In genomic region chr1:950268-950667, GRCh38 we compare ENCODE assay signal across 15 cellular contexts. TPM values are rescaled to one million over a fixed set of nuclear protein-coding genes. Genes with fewer than 3 reads are reported as not detected.
DNase-seq lines count a peak whose midpoint lies in the region; ATAC-seq, FAIRE-seq and TF ChIP-seq lines count a peak whose summit lies in the region.
"Had no signal": no experiment of that assay in that cellular context is flagged by ENCODE, and none has a peak within 500 bp of the region (broad histone marks: within the 10 kb centered on the region; RNA-seq: fewer than 3 reads in every experiment).

No MANE protein-coding gene starts in this region.

- CTCF ChIA-PET in IMR-90 (lab: Yijun Ruan, JAX), result no interaction called here

- no peak overlapping the region for H2AK5ac ChIP-seq in IMR-90 (ENCODE audit: low read depth, low read length)

- dilution Hi-C loops in IMR-90 (cut with HindIII; ENCODE audit: low sequenced_read_pairs, unreplicated experiment), result no loop called here

- no peak overlapping the region for H3K4me2 ChIP-seq in IMR-90 (ENCODE audit: low read depth, low read length)
- H3K4me2 ChIP-seq: BLaER1 had no signal

- DNase-seq in GM12892 (ENCODE audit: insufficient read length), result no peak
- DNase-seq in IMR-90, result no peak
- DNase-seq in glutamatergic neuron, result no peak
- no peak for DNase-seq in stimulated activated CD4-positive, alpha-beta T cell treated with anti-CD3 and anti-CD28 coated beads, Interleukin-2, amount 100 ng/mL, for 24 hours
- DNase-seq in gastrocnemius medialis, result no peak
- DNase-seq in HAP-1 (ENCODE audit: low spot score in 2 of 2), result no peak
- DNase-seq: 8988T; AML-193; Caco-2; CD8-positive, alpha-beta memory T cell; DND-41; GDM1; KBM-7 had no signal

- no TSS peak for BruUV-seq in IMR-90 (replicated peaks; lab: Mats Ljungman, UMichigan)

- H3K56ac ChIP-seq in IMR-90 (ENCODE audit: extremely low read depth, insufficient read depth, low read length), result no peak overlapping the region

- H3K9ac ChIP-seq in IMR-90 (ENCODE audit: low read depth, low read length), result no peak overlapping the region
- H3K9ac ChIP-seq: BLaER1 had no signal

- WGBS in IMR-90 (ENCODE audit: extremely low coverage in 2 of 2, insufficient read length in 1 of 2), 2 experiments, result 94% methylated on average over 7 of the region's 9 CpGs; no CpG with 5 or more reads in 1 of the 2 experiments

- FAIRE-seq in GM12892 (lab: Jason Lieb, UNC), result no peak

- no peak overlapping the region for H4K5ac ChIP-seq in IMR-90 (ENCODE audit: low read depth, low read length)

- no peak for TF ChIP-seq RAD21 in IMR-90 (IDR thresholded peaks at IDR 0.05; ENCODE audit: low read length)

- H4K8ac ChIP-seq in IMR-90 (ENCODE audit: low read depth in 2 of 2, low read length in 2 of 2), result no peak overlapping the region

- ATAC-seq in IMR-90 (ENCODE audit: low read depth) (no peak), gastrocnemius medialis (no peak)
- ATAC-seq: HCT116 had no signal

- H3K79me1 ChIP-seq in IMR-90 (ENCODE audit: low read depth in 1 of 2, low read length in 2 of 2), result peaks cover 9 to 19% of the 10 kb centered on the region in 2 experiments

- peaks cover 18% of the 10 kb centered on the region for H4K20me1 ChIP-seq in IMR-90 (ENCODE audit: insufficient read depth, low read length)

- H2AK9ac ChIP-seq in IMR-90 (replicated peaks; ENCODE audit: low read depth, low read length, poor library complexity), result peak overlapping the region; percentile 55

- H3K4ac ChIP-seq in IMR-90 (ENCODE audit: low read depth, low read length), result no peak overlapping the region

- TF ChIP-seq CTCF in IMR-90 (conservative IDR thresholded peaks at IDR 0.05; ENCODE audit: low read depth, low read length), result no peak
- no peak for TF ChIP-seq CTCF in glutamatergic neuron (IDR thresholded peaks at IDR 0.05; ENCODE audit: partially characterized antibody, unreplicated experiment)
- TF ChIP-seq CTCF in gastrocnemius medialis (IDR thresholded peaks at IDR 0.05 in 4 of 5, conservative IDR thresholded peaks at IDR 0.05 in 1 of 5), result no peak

- H3K27ac ChIP-seq in IMR-90 (ENCODE audit: insufficient read depth, low read length) (no peak overlapping the region), gastrocnemius medialis (no peak overlapping the region)
- H3K27ac ChIP-seq: BLaER1 had no signal

- POLR2A ChIA-PET in IMR-90 (lab: Charles Lee; ENCODE audit: unreplicated experiment), result no interaction called here

- peaks cover 7% of the 10 kb centered on the region for H3K9me1 ChIP-seq in IMR-90 (ENCODE audit: insufficient read depth, low read length)

- TF ChIP-seq POLR2A in GM12892 (IDR thresholded peaks at IDR 0.05; ENCODE audit: low read depth, low read length) (0 out of 2 replicates have a peak, but pooled peaks have one; percentile 36), IMR-90 (IDR thresholded peaks at IDR 0.05; ENCODE audit: low read depth, low read length) (no peak), gastrocnemius medialis (IDR thresholded peaks at IDR 0.05) (no peak)

- no peak overlapping the region for H3K27ac Mint-ChIP-seq in glutamatergic neuron (ENCODE audit: unreplicated experiment)
- H3K27ac Mint-ChIP-seq: CD8-positive, alpha-beta memory T cell had no signal

- H3K4me3 ChIP-seq in IMR-90 (ENCODE audit: insufficient read depth, low read depth, low read length) (no peak overlapping the region), gastrocnemius medialis (no peak overlapping the region), HAP-1 (no peak overlapping the region)
- H3K4me3 ChIP-seq: BLaER1 had no signal

- H3K4me3 Mint-ChIP-seq in glutamatergic neuron (ENCODE audit: unreplicated experiment), result peak overlapping the region; percentile 49
- H3K4me3 Mint-ChIP-seq: CD8-positive, alpha-beta memory T cell had no signal

- no peaks in the 10 kb centered on the region for H3K9me3 ChIP-seq in IMR-90 (ENCODE audit: control insufficient read depth, insufficient read depth, low read length)
- no peaks in the 10 kb centered on the region for H3K9me3 ChIP-seq in gastrocnemius medialis
- H3K9me3 ChIP-seq in HAP-1, result no peaks in the 10 kb centered on the region
- H3K9me3 ChIP-seq: BLaER1, Caco-2 had no signal

- peaks cover 4% of the 10 kb centered on the region for H3K27me3 Mint-ChIP-seq in glutamatergic neuron (ENCODE audit: unreplicated experiment)
- H3K27me3 Mint-ChIP-seq: CD8-positive, alpha-beta memory T cell had no signal

- no peak overlapping the region for H2BK120ac ChIP-seq in IMR-90 (ENCODE audit: low read depth, low read length)

- no peaks in the 10 kb centered on the region for H3K36me3 Mint-ChIP-seq in glutamatergic neuron (ENCODE audit: unreplicated experiment)

- peak overlapping the region; percentile 3; the same call in 1 of the 2 replicates for H2BK20ac ChIP-seq in IMR-90 (ENCODE audit: low read depth, low read length)

- H3K4me1 ChIP-seq in IMR-90 (ENCODE audit: control insufficient read depth, insufficient read depth, low read length), result peaks cover 5% of the 10 kb centered on the region; the same call in 1 of the 2 replicates
- no peaks in the 10 kb centered on the region for H3K4me1 ChIP-seq in gastrocnemius medialis
- H3K4me1 ChIP-seq in HAP-1, result no peaks in the 10 kb centered on the region
- H3K4me1 ChIP-seq: Caco-2 had no signal

- no peak overlapping the region for H3K18ac ChIP-seq in IMR-90 (ENCODE audit: low read depth, low read length)

- no peak overlapping the region for H3K23ac ChIP-seq in IMR-90 (ENCODE audit: low read depth, low read length)

- no peak overlapping the region for H2BK5ac ChIP-seq in IMR-90 (ENCODE audit: low read depth, low read length, poor library complexity, severe bottlenecking)

- intact Hi-C loops in IMR-90 (cut with micrococcal nuclease), result no loop called here
- intact Hi-C loops in gastrocnemius medialis (cut with DNase I; ENCODE audit: low total_unique reads), result loop anchor here (10.0 kb wide), 1 partner anchor 365 kb away; no protein-coding TSS in a partner anchor

- no peak overlapping the region for H2BK15ac ChIP-seq in IMR-90 (ENCODE audit: low read depth, low read length)

- H3K9me3 Mint-ChIP-seq in glutamatergic neuron (ENCODE audit: unreplicated experiment), result peaks cover 6% of the 10 kb centered on the region
- H3K9me3 Mint-ChIP-seq: CD8-positive, alpha-beta memory T cell had no signal

- H3K4me1 Mint-ChIP-seq in glutamatergic neuron (ENCODE audit: low read depth, unreplicated experiment), result peaks cover 4% of the 10 kb centered on the region

- H3K36me3 ChIP-seq in IMR-90 (ENCODE audit: control insufficient read depth, insufficient read depth, low read length), result peaks cover 85% of the 10 kb centered on the region
- H3K36me3 ChIP-seq in gastrocnemius medialis, result peaks cover 0 to 96% of the 10 kb centered on the region in 2 donors
- peaks cover 95% of the 10 kb centered on the region for H3K36me3 ChIP-seq in HAP-1 (replicated peaks)

- no peak overlapping the region for H2AFZ ChIP-seq in IMR-90 (replicated peaks; ENCODE audit: low read length, poor library complexity)

- H3K27me3 ChIP-seq in IMR-90 (ENCODE audit: control insufficient read depth, insufficient read depth, low read length) (no peaks in the 10 kb centered on the region), gastrocnemius medialis (no peaks in the 10 kb centered on the region), HAP-1 (ENCODE audit: low read depth) (no peaks in the 10 kb centered on the region)
- H3K27me3 ChIP-seq: BLaER1 had no signal

- in situ Hi-C loops in IMR-90 (cut with MboI; ENCODE audit: low sequenced_read_pairs), result no loop called here
- in situ Hi-C loops in gastrocnemius medialis (cut with MboI; ENCODE audit: low sequenced_read_pairs in 4 of 4), result no loop called here
- in situ Hi-C loops in HAP-1 (cut with MboI; ENCODE audit: low sequenced_read_pairs), result no loop called here

- no peak overlapping the region for H3K14ac ChIP-seq in IMR-90 (replicated peaks; ENCODE audit: low read depth, low read length)

- no peak overlapping the region for H4K91ac ChIP-seq in IMR-90 (ENCODE audit: insufficient read depth, low read depth, low read length)

RNA-seq across cellular contexts. Expression of gene NOC2L, which starts 8.8 kb away (rescaled TPM):
- 37.8 TPM for polyA plus RNA-seq in GM12892 (2012; ENCODE audit: missing spikeins)
- total RNA-seq in IMR-90 (2012; rRNA removed) (105 and 106 TPM in 2 replicates), glutamatergic neuron (ENCODE audit: unreplicated experiment) (90.3 TPM), gastrocnemius medialis (100 to 1,000 TPM in 1 of 4 donors, 10 to 100 TPM in 3; 47.4 to 115 (median 74.2) TPM)
- polyA plus RNA-seq in IMR-90 (2012; rRNA removed), result 74.2 and 75.7 TPM in 2 replicates
- polyA plus RNA-seq in IMR-90 (2012; cell fraction: cytosol; rRNA removed), result 54.0 and 63.6 TPM in 2 replicates
- 86.7 and 138 TPM in 2 replicates for polyA plus RNA-seq in IMR-90 (2012; cell fraction: nucleus; rRNA removed; ENCODE audit: low replicate concordance)

RNA-seq across cellular contexts. Expression of gene KLHL17, which starts 10.1 kb away (rescaled TPM):
- 8.9 TPM for polyA plus RNA-seq in GM12892 (2012; ENCODE audit: missing spikeins)
- total RNA-seq in IMR-90 (2012; rRNA removed), result 3.4 and 3.6 TPM in 2 replicates
- polyA plus RNA-seq in IMR-90 (2012; rRNA removed), result 41.0 and 50.7 TPM in 2 replicates
- polyA plus RNA-seq in IMR-90 (2012; cell fraction: cytosol; rRNA removed), result 14.1 and 16.5 TPM in 2 replicates
- 305 and 1,032 TPM in 2 replicates for polyA plus RNA-seq in IMR-90 (2012; cell fraction: nucleus; rRNA removed; ENCODE audit: low replicate concordance)
- 103 TPM for total RNA-seq in glutamatergic neuron (ENCODE audit: unreplicated experiment)
- 1 to 10 TPM; 1.3 to 5.7 (median 2.3) TPM for total RNA-seq in gastrocnemius medialis

RNA-seq across cellular contexts. Expression of gene PLEKHN1, which starts 16.0 kb away (rescaled TPM):
- polyA plus RNA-seq in GM12892 (2012; ENCODE audit: missing spikeins), result 0.11 TPM
- total RNA-seq in IMR-90 (2012; rRNA removed) (0.28 and 0.54 TPM in 2 replicates), glutamatergic neuron (ENCODE audit: unreplicated experiment) (0.29 TPM), gastrocnemius medialis (under 1 TPM in 1 of 4 donors, not detected in 3; 0.23 TPM)
- 2.1 and 2.3 TPM in 2 replicates for polyA plus RNA-seq in IMR-90 (2012; rRNA removed)
- polyA plus RNA-seq in IMR-90 (2012; cell fraction: cytosol; rRNA removed), result 0.66 and 1.7 TPM in 2 replicates
- 8.1 and 24.8 TPM in 2 replicates for polyA plus RNA-seq in IMR-90 (2012; cell fraction: nucleus; rRNA removed; ENCODE audit: low replicate concordance)

RNA-seq across cellular contexts. Expression of gene SAMD11, which starts 26.5 kb away (rescaled TPM):
- polyA plus RNA-seq in GM12892 (2012; ENCODE audit: missing spikeins), result not detected
- total RNA-seq in IMR-90 (2012; rRNA removed) (5.9 and 6.9 TPM in 2 replicates), glutamatergic neuron (ENCODE audit: unreplicated experiment) (46.2 TPM), gastrocnemius medialis (under 1 TPM in 2 of 4 donors, not detected in 2; 0.17 to 0.38 TPM)
- polyA plus RNA-seq in IMR-90 (2012; rRNA removed), result 22.9 and 31.9 TPM in 2 replicates
- polyA plus RNA-seq in IMR-90 (2012; cell fraction: cytosol; rRNA removed), result 7.3 and 10.5 TPM in 2 replicates
- 30.0 and 141 TPM in 2 replicates for polyA plus RNA-seq in IMR-90 (2012; cell fraction: nucleus; rRNA removed; ENCODE audit: low replicate concordance)
- total RNA-seq: CD8-positive, alpha-beta memory T cell had no signal

RNA-seq across cellular contexts. Expression of gene PERM1, which starts 31.6 kb away (rescaled TPM):
- not detected for polyA plus RNA-seq in GM12892 (2012; ENCODE audit: missing spikeins)
- total RNA-seq in IMR-90 (2012; rRNA removed), result not detected in 2 replicates
- polyA plus RNA-seq in IMR-90 (2012; rRNA removed), result not detected in 2 replicates
- not detected in 2 replicates for polyA plus RNA-seq in IMR-90 (2012; cell fraction: cytosol; rRNA removed)
- polyA plus RNA-seq in IMR-90 (2012; cell fraction: nucleus; rRNA removed; ENCODE audit: low replicate concordance), result 0.02 and 0.03 TPM in 2 replicates
- 0.32 TPM for total RNA-seq in glutamatergic neuron (ENCODE audit: unreplicated experiment)
- total RNA-seq in gastrocnemius medialis, result 100 to 1,000 TPM in 2 of 4 donors, 10 to 100 TPM in 2; 38.9 to 218 (median 98.8) TPM
- total RNA-seq: CD8-positive, alpha-beta memory T cell had no signal
- polyA plus RNA-seq: CD8-positive, alpha-beta memory T cell had no signal

Comparison
In these comparisons a context has a peak if more than half of its experiments do, and no peak if none do; other contexts are left out.
1. RNA of gene KLHL17, which starts 10.1 kb away (total RNA-seq): 103 TPM in glutamatergic neuron (single experiment); 3.4 to 3.6 TPM in IMR-90 and 1.3 to 5.7 TPM in gastrocnemius medialis; every median in the first group is over 10 times any median in the second.